ENCODE assay signal across 9 cellular contexts in genomic region chr5:153496835-153497234, GRCh38. TPM values are rescaled to one million over a fixed set of nuclear protein-coding genes. Genes with fewer than 3 reads are reported as not detected.
DNase-seq lines count a peak whose midpoint lies in the region; ATAC-seq and TF ChIP-seq lines count a peak whose summit lies in the region.
"Had no signal": no experiment of that assay in that cellular context is flagged by ENCODE, and none has a peak within 500 bp of the region (broad histone marks: within the 10 kb centered on the region; RNA-seq: fewer than 3 reads in every experiment).

No MANE protein-coding gene starts in this region.

- intact Hi-C loops in gastrocnemius medialis (cut with DNase I; ENCODE audit: low total_unique reads) = loop anchor here (5.0 kb wide), 1 partner anchor 470 kb away; no protein-coding TSS in a partner anchor

- no peak overlapping the region for H3K4me3 ChIP-seq in epithelial cell of proximal tubule (ENCODE audit: low read depth, low read length)
- H3K4me3 ChIP-seq in gastrocnemius medialis = no peak overlapping the region
- H3K4me3 ChIP-seq in CD8-positive, alpha-beta memory T cell (ENCODE audit: low read length) = no peak overlapping the region

- H3K27me3 Mint-ChIP-seq in CD8-positive, alpha-beta memory T cell = peaks cover 5 to 7% of the 10 kb centered on the region in 2 donors

- ATAC-seq in GM18868 (IDR thresholded peaks at IDR 0.05; ENCODE audit: unreplicated experiment) = peak; percentile 72
- no peak for ATAC-seq in gastrocnemius medialis
- no peak for ATAC-seq in HG03159 (IDR thresholded peaks at IDR 0.05; ENCODE audit: unreplicated experiment)
- ATAC-seq in GM21825 (IDR thresholded peaks at IDR 0.05; ENCODE audit: unreplicated experiment) = no peak

- H3K9me3 Mint-ChIP-seq in CD8-positive, alpha-beta memory T cell = peaks cover 0 to under 1% (median 0%) of the 10 kb centered on the region in 5 donors

- H3K27ac Mint-ChIP-seq in CD8-positive, alpha-beta memory T cell = no peak overlapping the region
- H3K27ac Mint-ChIP-seq: activated naive CD8-positive, alpha-beta T cell had no signal

- peak; percentile 95 for TF ChIP-seq CTCF in epithelial cell of proximal tubule (conservative IDR thresholded peaks at IDR 0.05; ENCODE audit: low read depth, low read length)
- peak; percentile 14 to 39 (median 27) for TF ChIP-seq CTCF in gastrocnemius medialis (IDR thresholded peaks at IDR 0.05 in 4 of 5, conservative IDR thresholded peaks at IDR 0.05 in 1 of 5)

- peak; percentile 32 for DNase-seq in A172 (ENCODE audit: low spot score)
- peak; percentile 77 for DNase-seq in NCI-H69 (lab: John Stamatoyannopoulos, UW)
- DNase-seq in epithelial cell of proximal tubule (ENCODE audit: low read depth) = no peak
- DNase-seq in gastrocnemius medialis = no peak
- DNase-seq in CD8-positive, alpha-beta memory T cell = no peak

- H3K4me1 ChIP-seq in gastrocnemius medialis = no peaks in the 10 kb centered on the region
- H3K4me1 ChIP-seq in CD8-positive, alpha-beta memory T cell (ENCODE audit: insufficient read depth, low read length) = no peaks in the 10 kb centered on the region

- H3K36me3 Mint-ChIP-seq in CD8-positive, alpha-beta memory T cell = no peaks in the 10 kb centered on the region
- H3K36me3 Mint-ChIP-seq: activated naive CD8-positive, alpha-beta T cell had no signal

- POLR2A ChIA-PET in CD8-positive, alpha-beta memory T cell (lab: Charles Lee) = no interaction called here

- no peak overlapping the region for H3K27ac ChIP-seq in gastrocnemius medialis
- H3K27ac ChIP-seq in CD8-positive, alpha-beta memory T cell (ENCODE audit: low read depth, low read length) = no peak overlapping the region

- no peak for TF ChIP-seq POLR2A in gastrocnemius medialis (IDR thresholded peaks at IDR 0.05)

- peaks cover 0 to 5% (median 0%) of the 10 kb centered on the region in 3 donors for H3K27me3 ChIP-seq in gastrocnemius medialis
- H3K27me3 ChIP-seq in CD8-positive, alpha-beta memory T cell (ENCODE audit: insufficient read depth, low read length, poor library complexity, severe bottlenecking) = no peaks in the 10 kb centered on the region

- no peaks in the 10 kb centered on the region for H3K4me1 Mint-ChIP-seq in CD8-positive, alpha-beta memory T cell

- H3K36me3 ChIP-seq in gastrocnemius medialis = no peaks in the 10 kb centered on the region
- H3K36me3 ChIP-seq in CD8-positive, alpha-beta memory T cell (ENCODE audit: insufficient read depth, low read length) = no peaks in the 10 kb centered on the region

- in situ Hi-C loops in gastrocnemius medialis (cut with MboI; ENCODE audit: low sequenced_read_pairs in 4 of 4) = loop anchor here in 1 of 4 donors (25.0 kb wide), 1 partner anchor 465 kb away; no protein-coding TSS in a partner anchor

- CTCF ChIA-PET in CD8-positive, alpha-beta memory T cell (lab: Charles Lee) = no interaction called here

- H3K4me3 Mint-ChIP-seq in CD8-positive, alpha-beta memory T cell = no peak overlapping the region
- H3K4me3 Mint-ChIP-seq: activated naive CD8-positive, alpha-beta T cell had no signal

- no peaks in the 10 kb centered on the region for H3K9me3 ChIP-seq in gastrocnemius medialis
- no peaks in the 10 kb centered on the region for H3K9me3 ChIP-seq in CD8-positive, alpha-beta memory T cell (ENCODE audit: low read length)

RNA-seq across cellular contexts. Expression of gene GRIA1, which starts 6.4 kb away (rescaled TPM):
- 0.02 and 0.38 TPM in 2 replicates for total RNA-seq in A172 (2014; rRNA removed; shearing (Covaris generic))
- total RNA-seq in epithelial cell of proximal tubule (not detected in 2 replicates), gastrocnemius medialis (under 1 TPM in 2 of 4 donors, not detected in 2; 0.18 to 0.46 TPM)
- not detected for total RNA-seq in CD8-positive, alpha-beta memory T cell
- not detected for polyA plus RNA-seq in CD8-positive, alpha-beta memory T cell

Comparison
In these comparisons a context has a peak if more than half of its experiments do, and no peak if none do; other contexts are left out.
1. DNase-seq: peak in A172 (single experiment) and NCI-H69 (single experiment); none in epithelial cell of proximal tubule (single experiment), gastrocnemius medialis (0 of 2) and CD8-positive, alpha-beta memory T cell (0 of 5).